ENCODE assay signal across 8 cellular contexts in the genomic region with DNA sequence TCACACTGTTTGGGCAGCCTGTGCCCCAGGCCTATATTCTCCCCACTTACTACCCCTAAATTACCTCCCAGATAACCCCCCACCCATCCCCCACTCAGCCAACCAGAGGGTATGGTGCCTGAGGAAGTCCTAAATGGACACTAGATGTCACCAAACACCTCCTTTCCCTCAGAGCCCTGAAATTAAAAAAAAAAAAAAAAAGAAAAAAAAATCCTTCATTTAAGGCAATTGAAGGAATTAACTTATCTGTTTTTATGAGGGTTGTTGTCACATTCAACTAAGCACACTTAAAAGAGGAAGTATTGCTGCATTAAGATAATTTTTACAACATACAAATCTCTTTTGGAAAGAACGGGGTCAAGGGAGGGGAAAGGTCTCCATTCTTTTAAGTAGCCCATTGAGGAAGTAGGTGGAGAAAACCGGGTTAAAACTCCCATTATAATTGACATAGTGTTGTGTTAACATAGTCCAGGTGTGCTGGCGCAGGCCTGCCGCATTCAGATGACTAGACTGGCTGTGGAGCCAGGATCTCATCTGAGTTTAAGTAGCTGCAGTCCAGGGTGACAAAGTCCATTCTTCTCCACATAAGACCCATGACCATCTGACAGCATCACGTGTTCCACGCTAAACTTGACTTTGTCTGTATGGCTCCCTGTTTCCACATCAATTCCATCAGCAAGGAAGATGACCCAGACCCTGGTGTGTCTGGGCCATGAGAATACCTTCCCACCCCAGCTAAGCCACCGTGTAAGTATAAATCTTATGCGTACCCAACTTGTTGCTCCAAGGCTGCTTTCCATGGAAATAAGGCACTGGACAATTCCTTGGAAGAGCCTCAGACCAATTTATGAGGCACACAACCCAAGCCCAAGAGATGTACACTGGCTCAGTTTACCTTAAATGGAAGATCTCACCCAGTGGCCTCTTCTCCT. TPM values are rescaled to one million over a fixed set of nuclear protein-coding genes. Genes with fewer than 3 reads are reported as not detected.
DNase-seq lines count a peak whose midpoint lies in the region; ATAC-seq and TF ChIP-seq lines count a peak whose summit lies in the region.

No MANE protein-coding gene starts in this region.

- no peaks in the 10 kb centered on the region for H3F3A ChIP-seq in neural cell (ENCODE audit: insufficient read depth, low read length, poor library complexity, severe bottlenecking)

- no peak overlapping the region for H2AFZ ChIP-seq in neural cell (ENCODE audit: low read depth, low read length)

- no peak for ATAC-seq in aorta (ENCODE audit: low FRiP score)
- ATAC-seq in GM21619 (IDR thresholded peaks at IDR 0.05; ENCODE audit: unreplicated experiment) = no peak

- no peaks in the 10 kb centered on the region for H3K9me3 ChIP-seq in neural cell (ENCODE audit: low read length)
- no peaks in the 10 kb centered on the region for H3K9me3 ChIP-seq in aorta (ENCODE audit: control insufficient read depth, low read length)

- H3K79me2 ChIP-seq in neural cell (replicated peaks; ENCODE audit: insufficient read depth, low read length) = no peaks in the 10 kb centered on the region

- intact Hi-C loops in aorta (cut with DNase I) = no loop called here

- no peaks in the 10 kb centered on the region for H3K4me1 ChIP-seq in aorta (ENCODE audit: control insufficient read depth in 1 of 2, insufficient read depth in 2 of 2, low read length in 2 of 2)

- H3K36me3 ChIP-seq in neural cell (ENCODE audit: insufficient read depth, low read length) (no peaks in the 10 kb centered on the region), aorta (ENCODE audit: control insufficient read depth in 1 of 2, insufficient read depth in 2 of 2, low read length in 1 of 2) (no peaks in the 10 kb centered on the region)

- peak; percentile 81 for TF ChIP-seq RAD21 in neural cell (conservative IDR thresholded peaks at IDR 0.05)

- H3K9ac ChIP-seq in neural cell (ENCODE audit: low read length) = no peak overlapping the region

- no peaks in the 10 kb centered on the region for H4K20me1 ChIP-seq in neural cell (ENCODE audit: insufficient read depth)

- 68 to 79% methylated on average over 8 of the region's 8 CpGs for WGBS in aorta, 2 donors

- H3K27ac ChIP-seq in neural cell (ENCODE audit: low read length) = no peak overlapping the region
- H3K27ac ChIP-seq in aorta (ENCODE audit: low read depth in 1 of 2, low read length in 2 of 2) = no peak overlapping the region

- no peak overlapping the region for H3K4me3 ChIP-seq in AG09309 (ENCODE audit: control insufficient read depth, low read depth, low read length)
- no peak overlapping the region for H3K4me3 ChIP-seq in cardiac fibroblast (replicated peaks in 1 of 2; ENCODE audit: low read depth in 2 of 2, low read length in 2 of 2)
- H3K4me3 ChIP-seq in neural cell (ENCODE audit: low read length) = no peak overlapping the region
- H3K4me3 ChIP-seq in aorta (ENCODE audit: low read length in 2 of 2) = no peak overlapping the region

- no peak overlapping the region for H3K4me2 ChIP-seq in neural cell (ENCODE audit: low read length)

- H3K9me2 ChIP-seq in neural cell (ENCODE audit: insufficient read depth, low read length) = no peaks in the 10 kb centered on the region

- peak; percentile 14 for DNase-seq in AG09309 (ENCODE audit: low read depth)
- DNase-seq in GM19238 (ENCODE audit: insufficient read length, low spot score) = peak; percentile 23
- peak; percentile 89 for DNase-seq in NCI-H69 (lab: John Stamatoyannopoulos, UW)
- DNase-seq in cardiac fibroblast (ENCODE audit: low read depth in 2 of 2) = peak; percentile 59 to 60
- no peak for DNase-seq in activated effector memory CD4-positive, alpha-beta T cell treated with anti-CD3 and anti-CD28 coated beads, Interleukin-2, amount 50 U/mL, for 16 hours
- no peak for DNase-seq in aorta

- H3K27me3 ChIP-seq in neural cell (ENCODE audit: insufficient read depth, low read depth, low read length) (no peaks in the 10 kb centered on the region), aorta (ENCODE audit: control insufficient read depth in 1 of 2, insufficient read depth in 2 of 2, low read length in 1 of 2) (no peaks in the 10 kb centered on the region)

- TF ChIP-seq CTCF in AG09309 (IDR thresholded peaks at IDR 0.05; ENCODE audit: control insufficient read depth, insufficient read depth, low read depth, low read length, missing control alignments) (peak; percentile 59), cardiac fibroblast (IDR thresholded peaks at IDR 0.05; ENCODE audit: low read depth, low read length) (peak; percentile 48), neural cell (IDR thresholded peaks at IDR 0.05; ENCODE audit: poor library complexity, severe bottlenecking) (peak; percentile 74)

- no peak for TF ChIP-seq EP300 in neural cell (conservative IDR thresholded peaks at IDR 0.05; ENCODE audit: poor library complexity, severe bottlenecking)

TF ChIP-seq in neural cell, 6 proteins besides CTCF, POLR2A, EP300 and RAD21:
- TF ChIP-seq TAF1 (IDR thresholded peaks at IDR 0.05; ENCODE audit: low read depth) (no peak), POLR2AphosphoS5 (IDR thresholded peaks at IDR 0.05) (no peak), MXI1 (conservative IDR thresholded peaks at IDR 0.05; ENCODE audit: poor library complexity, severe bottlenecking) (no peak), EZH2 (IDR thresholded peaks at IDR 0.05; ENCODE audit: borderline replicate concordance, insufficient read depth, low read length, poor library complexity, severe bottlenecking) (no peak), SMC3 (conservative IDR thresholded peaks at IDR 0.05; ENCODE audit: poor library complexity) (peak; percentile 76)
- TF ChIP-seq, protein P1, sequence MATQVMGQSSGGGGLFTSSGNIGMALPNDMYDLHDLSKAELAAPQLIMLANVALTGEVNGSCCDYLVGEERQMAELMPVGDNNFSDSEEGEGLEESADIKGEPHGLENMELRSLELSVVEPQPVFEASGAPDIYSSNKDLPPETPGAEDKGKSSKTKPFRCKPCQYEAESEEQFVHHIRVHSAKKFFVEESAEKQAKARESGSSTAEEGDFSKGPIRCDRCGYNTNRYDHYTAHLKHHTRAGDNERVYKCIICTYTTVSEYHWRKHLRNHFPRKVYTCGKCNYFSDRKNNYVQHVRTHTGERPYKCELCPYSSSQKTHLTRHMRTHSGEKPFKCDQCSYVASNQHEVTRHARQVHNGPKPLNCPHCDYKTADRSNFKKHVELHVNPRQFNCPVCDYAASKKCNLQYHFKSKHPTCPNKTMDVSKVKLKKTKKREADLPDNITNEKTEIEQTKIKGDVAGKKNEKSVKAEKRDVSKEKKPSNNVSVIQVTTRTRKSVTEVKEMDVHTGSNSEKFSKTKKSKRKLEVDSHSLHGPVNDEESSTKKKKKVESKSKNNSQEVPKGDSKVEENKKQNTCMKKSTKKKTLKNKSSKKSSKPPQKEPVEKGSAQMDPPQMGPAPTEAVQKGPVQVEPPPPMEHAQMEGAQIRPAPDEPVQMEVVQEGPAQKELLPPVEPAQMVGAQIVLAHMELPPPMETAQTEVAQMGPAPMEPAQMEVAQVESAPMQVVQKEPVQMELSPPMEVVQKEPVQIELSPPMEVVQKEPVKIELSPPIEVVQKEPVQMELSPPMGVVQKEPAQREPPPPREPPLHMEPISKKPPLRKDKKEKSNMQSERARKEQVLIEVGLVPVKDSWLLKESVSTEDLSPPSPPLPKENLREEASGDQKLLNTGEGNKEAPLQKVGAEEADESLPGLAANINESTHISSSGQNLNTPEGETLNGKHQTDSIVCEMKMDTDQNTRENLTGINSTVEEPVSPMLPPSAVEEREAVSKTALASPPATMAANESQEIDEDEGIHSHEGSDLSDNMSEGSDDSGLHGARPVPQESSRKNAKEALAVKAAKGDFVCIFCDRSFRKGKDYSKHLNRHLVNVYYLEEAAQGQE (IDR thresholded peaks at IDR 0.05; ENCODE audit: borderline replicate concordance) = no peak
TF ChIP-seq in neural cell: peak in this region for 1.

RNA-seq across cellular contexts. Expression of a gene that starts 46.4 kb away (rescaled TPM):
- 29.0 and 34.7 TPM in 2 replicates for polyA plus RNA-seq in neural cell
- polyA minus RNA-seq in neural cell = 25.7 and 30.7 TPM in 2 replicates
- total RNA-seq in aorta = 10 to 100 TPM; 17.4 to 18.8 TPM
- 10 to 100 TPM; 11.7 to 17.2 TPM for polyA plus RNA-seq in aorta

RNA-seq across cellular contexts. Expression of a gene that starts 52.7 kb away (rescaled TPM):
- polyA plus RNA-seq in neural cell = 336 and 363 TPM in 2 replicates
- polyA minus RNA-seq in neural cell = 205 and 210 TPM in 2 replicates
- 10 to 100 TPM; 45.6 to 81.1 TPM for total RNA-seq in aorta
- 10 to 100 TPM; 33.3 to 52.3 TPM for polyA plus RNA-seq in aorta

Comparison
In these comparisons a context has a peak if more than half of its experiments do, and no peak if none do; other contexts are left out.
1. DNase-seq: peak in AG09309 (single experiment), GM19238 (single experiment), NCI-H69 (single experiment) and cardiac fibroblast (2 of 2); none in activated effector memory CD4-positive, alpha-beta T cell treated with anti-CD3 and anti-CD28 coated beads, Interleukin-2, amount 50 U/mL, for 16 hours (single experiment) and aorta (0 of 2).
2. Peak in every context shown above with its lines, with median percentiles within 50 percentile points of each other: CTCF ChIP-seq.